In the genomic region with DNA sequence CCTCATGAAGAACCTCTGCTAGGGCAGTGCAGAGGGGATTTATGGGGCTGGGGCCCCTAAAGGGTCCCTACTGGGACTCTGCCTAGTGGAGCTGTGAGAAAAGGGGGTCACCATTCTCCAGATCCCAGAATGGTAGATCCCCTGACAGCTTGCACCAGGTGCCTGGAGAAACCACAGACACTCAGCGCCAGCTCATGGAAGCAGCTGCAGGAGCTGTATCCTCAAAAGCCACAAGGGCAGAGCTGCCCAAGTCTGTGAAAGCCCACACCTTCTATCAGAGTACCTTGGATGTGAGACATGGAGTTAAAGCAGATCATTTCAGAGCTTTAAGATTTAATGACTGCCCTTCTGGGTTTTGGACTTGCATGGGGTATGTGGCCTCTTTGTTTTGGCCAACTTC, we compare ENCODE assay signal across 8 cellular contexts. TPM values are rescaled to one million over a fixed set of nuclear protein-coding genes. Genes with fewer than 3 reads are reported as not detected.
"Had no signal": no experiment of that assay in that cellular context is flagged by ENCODE, and none has a peak within 500 bp of the region (broad histone marks: within the 10 kb centered on the region; RNA-seq: fewer than 3 reads in every experiment).

No MANE protein-coding gene starts in this region.

- DNase-seq: GM23248, GOT3, H7, HFFc6, IMR-90 had no signal

- ATAC-seq: HCT116, K562 had no signal

- H3K27ac Mint-ChIP-seq: HFFc6 had no signal

- H3K4me3 Mint-ChIP-seq: HFFc6 had no signal

RNA-seq across cellular contexts. Expression of a gene that starts 38.6 kb away (rescaled TPM):
- total RNA-seq: HT-29 had no signal
